In genomic region chr11:41935795-41936194, GRCh38 we compare ENCODE assay signal across 29 cellular contexts.
"Had no signal": no experiment of that assay in that cellular context is flagged by ENCODE, and none has a peak within 500 bp of the region (broad histone marks: within the 10 kb centered on the region; RNA-seq: fewer than 3 reads in every experiment).

No MANE protein-coding gene starts in this region.

- FAIRE-seq: small intestine, urothelium cell line had no signal

- ATAC-seq: natural killer cell; psoas muscle; right cardiac atrium; right lobe of liver; stimulated activated effector memory CD8-positive, alpha-beta T cell treated with anti-CD3 and anti-CD28 coated beads, Interleukin-12 subunit alpha, Interleukin-12 subunit beta, amount 100 ng/mL, for 72 hours; stimulated activated naive B cell treated with anti-CD40 and anti-IgM and Interleukin-4, amounts not matched to agents 10 μg/mL and 1 μg/mL and 100 μg/mL, for 72 hours had no signal

- H3K27me3 Mint-ChIP-seq: progenitor cell of endocrine pancreas; stimulated activated naive B cell treated with anti-CD40 and anti-IgM and Interleukin-4, amounts not matched to agents 10 μg/mL and 1 μg/mL and 100 μg/mL, for 72 hours; stimulated activated naive CD8-positive, alpha-beta T cell treated with anti-CD3 and anti-CD28 coated beads, Interleukin-15, Interleukin-2, amounts not matched to agents 100 ng/mL and 50 ng/mL, for 24 hours had no signal

- H3K4me1 ChIP-seq: neural progenitor cell, parathyroid adenoma, psoas muscle, right lobe of liver, sigmoid colon, stomach, thyroid gland, tibial nerve, upper lobe of left lung, vagina had no signal

- H3K4me1 Mint-ChIP-seq: natural killer cell; nephron; stimulated activated effector memory CD8-positive, alpha-beta T cell treated with anti-CD3 and anti-CD28 coated beads, Interleukin-12 subunit alpha, Interleukin-12 subunit beta, amount 100 ng/mL, for 72 hours; stimulated activated naive B cell treated with anti-CD40 and anti-IgM and Interleukin-4, amounts not matched to agents 10 μg/mL and 1 μg/mL and 100 μg/mL, for 72 hours had no signal

- H3K9me3 ChIP-seq: ovary, right lobe of liver, sigmoid colon, thoracic aorta, thyroid gland, tibial nerve, upper lobe of left lung, vagina had no signal

- H3K36me3 Mint-ChIP-seq: neural progenitor cell; stimulated activated effector memory CD8-positive, alpha-beta T cell treated with anti-CD3 and anti-CD28 coated beads, Interleukin-12 subunit alpha, Interleukin-12 subunit beta, amount 100 ng/mL, for 72 hours; stimulated activated naive B cell treated with anti-CD40 and anti-IgM and Interleukin-4, amounts not matched to agents 10 μg/mL and 1 μg/mL and 100 μg/mL, for 72 hours had no signal

- H3K9me3 Mint-ChIP-seq: neural progenitor cell had no signal

- H3K27me3 ChIP-seq: neural progenitor cell, ovary, right lobe of liver, sigmoid colon, stomach, thyroid gland, tibial nerve, upper lobe of left lung, vagina had no signal

- H3K9ac ChIP-seq: neural progenitor cell, parathyroid adenoma had no signal

- H3K27ac ChIP-seq: neural progenitor cell, ovary, parathyroid adenoma, psoas muscle, right lobe of liver, sigmoid colon, stomach, thoracic aorta, thyroid gland, tibial nerve, upper lobe of left lung, vagina had no signal

- H3K79me2 ChIP-seq: parathyroid adenoma had no signal

- H3K27ac Mint-ChIP-seq: natural killer cell; nephron; progenitor cell of endocrine pancreas; stimulated activated effector memory CD8-positive, alpha-beta T cell treated with anti-CD3 and anti-CD28 coated beads, Interleukin-12 subunit alpha, Interleukin-12 subunit beta, amount 100 ng/mL, for 72 hours; stimulated activated naive B cell treated with anti-CD40 and anti-IgM and Interleukin-4, amounts not matched to agents 10 μg/mL and 1 μg/mL and 100 μg/mL, for 72 hours; stimulated activated naive CD8-positive, alpha-beta T cell treated with anti-CD3 and anti-CD28 coated beads, Interleukin-15, Interleukin-2, amounts not matched to agents 100 ng/mL and 50 ng/mL, for 24 hours had no signal

- H3K4me2 ChIP-seq: neural progenitor cell had no signal

- H3K4me3 Mint-ChIP-seq: natural killer cell; nephron; neural progenitor cell; stimulated activated effector memory CD8-positive, alpha-beta T cell treated with anti-CD3 and anti-CD28 coated beads, Interleukin-12 subunit alpha, Interleukin-12 subunit beta, amount 100 ng/mL, for 72 hours; stimulated activated naive B cell treated with anti-CD40 and anti-IgM and Interleukin-4, amounts not matched to agents 10 μg/mL and 1 μg/mL and 100 μg/mL, for 72 hours; stimulated activated naive CD8-positive, alpha-beta T cell treated with anti-CD3 and anti-CD28 coated beads, Interleukin-15, Interleukin-2, amounts not matched to agents 100 ng/mL and 50 ng/mL, for 24 hours had no signal

- H3K4me3 ChIP-seq: neural progenitor cell, ovary, psoas muscle, right lobe of liver, sigmoid colon, stomach, thoracic aorta, thyroid gland, tibial nerve, upper lobe of left lung, vagina had no signal

- DNase-seq: natural killer cell; occipital lobe; ovary; posterior cingulate gyrus; psoas muscle; right cardiac atrium; right lobe of liver; sigmoid colon; small intestine; stimulated activated CD4-positive, alpha-beta T cell treated with anti-CD3 and anti-CD28 coated beads, Interleukin-15, amount 100 ng/mL, for 24 hours; stimulated activated CD4-positive, alpha-beta T cell treated with anti-CD3 and anti-CD28 coated beads, Interleukin-2, amount 100 ng/mL, for 24 hours; stimulated activated CD4-positive, alpha-beta T cell treated with anti-CD3 and anti-CD28 coated beads, Interleukin-2, amount 100 ng/mL, for 48 hours; stimulated activated CD4-positive, alpha-beta T cell treated with anti-CD3 and anti-CD28 coated beads, Interleukin-4, amount 100 ng/mL, for 24 hours; stimulated activated naive B cell treated with anti-CD40 and anti-IgM and Interleukin-4, amounts not matched to agents 10 μg/mL and 1 μg/mL and 100 μg/mL, for 72 hours; stimulated activated naive CD4-positive, alpha-beta T cell treated with Interleukin-2 at 50 U/mL for 16 hours; stomach; thyroid gland; trophoblast cell; upper lobe of left lung had no signal

- H3K36me3 ChIP-seq: neural progenitor cell, ovary, right lobe of liver, sigmoid colon, stomach, thoracic aorta, thyroid gland, tibial nerve, upper lobe of left lung, vagina had no signal

- H2AFZ ChIP-seq: neural progenitor cell, parathyroid adenoma had no signal
